Comparison of ENCODE assay signal across 10 cellular contexts in the genomic region with DNA sequence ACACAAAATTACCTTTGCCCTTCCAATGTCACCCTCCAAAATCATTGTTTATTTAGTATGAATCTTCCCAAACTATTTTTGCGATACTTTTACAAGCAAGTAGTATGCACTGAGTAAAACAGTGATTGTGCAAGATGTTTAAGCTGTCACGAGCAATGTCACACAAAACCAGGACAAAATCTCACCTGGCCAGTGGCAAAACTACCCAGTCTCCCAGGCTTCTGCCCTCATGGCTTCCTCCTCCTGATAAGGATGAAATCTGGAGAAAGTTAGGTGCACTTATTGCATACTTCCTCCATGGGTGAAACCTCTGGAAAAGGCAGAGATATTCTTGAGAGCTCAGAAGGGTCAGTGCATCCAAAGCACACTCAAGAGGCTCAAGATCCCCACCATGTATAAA.
"Had no signal": no experiment of that assay in that cellular context is flagged by ENCODE, and none has a peak within 500 bp of the region (broad histone marks: within the 10 kb centered on the region; RNA-seq: fewer than 3 reads in every experiment).

No MANE protein-coding gene starts in this region.

- H3K36me3 ChIP-seq: HAP-1 had no signal

- H3K36me3 Mint-ChIP-seq: IgD-negative memory B cell had no signal

- ATAC-seq: HCT116 had no signal

- DNase-seq: GM23248, GOT3, H7, HFFc6, KBM-7 had no signal

- H3K27ac Mint-ChIP-seq: HFFc6, IgD-negative memory B cell had no signal

- H3K9me3 ChIP-seq: HAP-1 had no signal

- H3K27ac ChIP-seq: GM23248, HL-60, KMS-11 had no signal

- H3K4me2 ChIP-seq: KMS-11 had no signal

- H3K4me1 ChIP-seq: HAP-1 had no signal

- H2AFZ ChIP-seq: GM23248 had no signal

- H3K9me3 Mint-ChIP-seq: HFFc6 had no signal

- H3K4me3 ChIP-seq: GM23248, HAP-1 had no signal

- H3K27me3 Mint-ChIP-seq: IgD-negative memory B cell had no signal

- H3K9ac ChIP-seq: GM23248, KMS-11 had no signal

- H3K4me3 Mint-ChIP-seq: HFFc6, IgD-negative memory B cell had no signal

- H3K4me1 Mint-ChIP-seq: IgD-negative memory B cell had no signal
